8 cellular contexts compared by ENCODE assay signal in genomic region chr7:99500637-99501009, GRCh38. TPM values are rescaled to one million over a fixed set of nuclear protein-coding genes. Genes with fewer than 3 reads are reported as not detected.
DNase-seq lines count a peak whose midpoint lies in the region; ATAC-seq and TF ChIP-seq lines count a peak whose summit lies in the region.

No MANE protein-coding gene starts in this region.

- H3K4me1 ChIP-seq in naive thymus-derived CD4-positive, alpha-beta T cell (ENCODE audit: control insufficient read depth in 2 of 2, insufficient read depth in 2 of 2, low read length in 2 of 2), result peaks cover 24 to 31% of the 10 kb centered on the region in 2 donors

- POLR2A ChIA-PET in AG04449 (lab: Yijun Ruan, JAX), result interaction anchor here (0.7 to 1.9 kb wide), 5 partner anchors 10 to 428 kb away, joined by 3 to 5 read pairs (median 4); partner anchors contain the start of genes CPSF4, PTCD1 and ZSCAN25
- POLR2A ChIA-PET in naive thymus-derived CD4-positive, alpha-beta T cell (lab: Charles Lee), result interaction anchor here (0.6 to 2.7 kb wide), 16 partner anchors 11 to 1250 kb away, joined by 3 to 33 read pairs (median 4); partner anchors contain the start of genes ATP5MF, BUD31, PDAP1 and ZNF655

- peak overlapping the region; percentile 96 for H3K4me3 Mint-ChIP-seq in dendritic cell treated with granulocyte-macrophage colony-stimulating factor and Interleukin-4, amounts not matched to agents 40 ng/mL and 50 ng/mL, for 4 days
- H3K4me3 Mint-ChIP-seq in naive thymus-derived CD4-positive, alpha-beta T cell, result peak overlapping the region; percentile 95 to 100 (median 98)

- no peak for ATAC-seq in naive thymus-derived CD4-positive, alpha-beta T cell
- ATAC-seq in GM21423 (IDR thresholded peaks at IDR 0.05; ENCODE audit: unreplicated experiment), result no peak

- H3K9me3 ChIP-seq in naive thymus-derived CD4-positive, alpha-beta T cell (ENCODE audit: control insufficient read depth in 2 of 3, low read length in 3 of 3), result no peaks in the 10 kb centered on the region

- peaks cover 54% of the 10 kb centered on the region for H3K36me3 Mint-ChIP-seq in dendritic cell treated with granulocyte-macrophage colony-stimulating factor and Interleukin-4, amounts not matched to agents 40 ng/mL and 50 ng/mL, for 4 days (ENCODE audit: low read depth)
- H3K36me3 Mint-ChIP-seq in naive thymus-derived CD4-positive, alpha-beta T cell, result peaks cover 6 to 37% (median 18%) of the 10 kb centered on the region in 5 donors

- intact Hi-C loops in dendritic cell treated with granulocyte-macrophage colony-stimulating factor and Interleukin-4, amounts not matched to agents 40 ng/mL and 50 ng/mL, for 4 days (cut with micrococcal nuclease), result loop anchor here (1.0 to 10.0 kb wide), 2 partner anchors 27 to 114 kb away; partner anchors contain the start of gene ZSCAN25
- intact Hi-C loops in naive thymus-derived CD4-positive, alpha-beta T cell (cut with micrococcal nuclease), result loop anchor here (1.0 to 10.0 kb wide), 14 partner anchors 28 to 623 kb away; partner anchors contain the start of genes BUD31 (in 2 of the 2), FAM200A (in 2 of the 2), PDAP1 (in 2 of the 2) and SMURF1 (in 2 of the 2)

- peak overlapping the region; percentile 93 for H3K4me3 ChIP-seq in AG04449 (ENCODE audit: low read depth, low read length)
- peak overlapping the region; percentile 94 for H3K4me3 ChIP-seq in LNCaP clone FGC (ENCODE audit: low read depth, low read length)
- H3K4me3 ChIP-seq in naive thymus-derived CD4-positive, alpha-beta T cell (ENCODE audit: low read length), result peak overlapping the region; percentile 99

- TF ChIP-seq CTCF in AG04449 (IDR thresholded peaks at IDR 0.05; ENCODE audit: insufficient read depth, low read length, missing control alignments), result no peak
- TF ChIP-seq CTCF in LNCaP clone FGC (IDR thresholded peaks at IDR 0.05; ENCODE audit: control insufficient read depth, extremely low read depth, insufficient read depth), result no peak

- peak overlapping the region; percentile 98 for H3K27ac ChIP-seq in naive thymus-derived CD4-positive, alpha-beta T cell (ENCODE audit: low read depth, low read length)

- peaks cover 16% of the 10 kb centered on the region for H3K4me1 Mint-ChIP-seq in dendritic cell treated with granulocyte-macrophage colony-stimulating factor and Interleukin-4, amounts not matched to agents 40 ng/mL and 50 ng/mL, for 4 days (ENCODE audit: low read depth)
- H3K4me1 Mint-ChIP-seq in naive thymus-derived CD4-positive, alpha-beta T cell, result peaks cover 16 to 46% (median 39%) of the 10 kb centered on the region in 7 donors

- H3K27me3 Mint-ChIP-seq in dendritic cell treated with granulocyte-macrophage colony-stimulating factor and Interleukin-4, amounts not matched to agents 40 ng/mL and 50 ng/mL, for 4 days, result no peaks in the 10 kb centered on the region
- H3K27me3 Mint-ChIP-seq in naive thymus-derived CD4-positive, alpha-beta T cell, result no peaks in the 10 kb centered on the region

- DNase-seq in AG04449 (ENCODE audit: low read depth, low spot score), result no peak
- no peak for DNase-seq in LNCaP clone FGC (ENCODE audit: low read depth)
- DNase-seq in naive thymus-derived CD4-positive, alpha-beta T cell, result no peak
- no peak for DNase-seq in NCI-H1105 treated with DMSO at 0.1 percent for 48 hours (lab: John Stamatoyannopoulos, UW)
- no peak for DNase-seq in NCI-H1694 (lab: John Stamatoyannopoulos, UW)
- no peak for DNase-seq in NK-92 treated with Interleukin-12 subunit alpha and Interleukin-12 subunit beta, amount 100 ng/mL, for 24 hours (lab: John Stamatoyannopoulos, UW)

- H3K9me3 Mint-ChIP-seq in dendritic cell treated with granulocyte-macrophage colony-stimulating factor and Interleukin-4, amounts not matched to agents 40 ng/mL and 50 ng/mL, for 4 days, result no peaks in the 10 kb centered on the region
- H3K9me3 Mint-ChIP-seq in naive thymus-derived CD4-positive, alpha-beta T cell, result peaks cover 0 to 7% (median 0%) of the 10 kb centered on the region in 11 donors

- H3K27ac Mint-ChIP-seq in dendritic cell treated with granulocyte-macrophage colony-stimulating factor and Interleukin-4, amounts not matched to agents 40 ng/mL and 50 ng/mL, for 4 days, result peak overlapping the region; percentile 95
- H3K27ac Mint-ChIP-seq in naive thymus-derived CD4-positive, alpha-beta T cell, result peak overlapping the region; percentile 95 to 100 (median 99)

- peaks cover 2 to 29% (median 8%) of the 10 kb centered on the region in 3 experiments for H3K36me3 ChIP-seq in naive thymus-derived CD4-positive, alpha-beta T cell (ENCODE audit: control insufficient read depth in 2 of 3, insufficient read depth in 3 of 3, low read length in 3 of 3)

- CTCF ChIA-PET in AG04449 (lab: Yijun Ruan, JAX), result interaction anchor here (1.8 kb wide), 1 partner anchor 27 kb away, joined by 5 read pairs; no protein-coding TSS in a partner anchor
- CTCF ChIA-PET in naive thymus-derived CD4-positive, alpha-beta T cell (lab: Charles Lee), result interaction anchor here (0.7 to 1.1 kb wide), 3 partner anchors 136 to 717 kb away, joined by 3 read pairs; partner anchors contain the start of gene LAMTOR4

- H3K27me3 ChIP-seq in naive thymus-derived CD4-positive, alpha-beta T cell (ENCODE audit: control insufficient read depth in 2 of 2, insufficient read depth in 2 of 2, low read length in 2 of 2), result no peaks in the 10 kb centered on the region

RNA-seq across cellular contexts. Expression of gene ZNF394, which starts 0.5 kb away (rescaled TPM):
- total RNA-seq in naive thymus-derived CD4-positive, alpha-beta T cell, result 100 to 1,000 TPM in 2 of 5 experiments, 10 to 100 TPM in 3; 55.2 to 199 (median 98.1) TPM
- 10 to 100 TPM; 68.2 to 93.3 TPM for polyA plus RNA-seq in naive thymus-derived CD4-positive, alpha-beta T cell

RNA-seq across cellular contexts. Expression of gene ZKSCAN5, which starts 3.8 kb away (rescaled TPM):
- 10 to 100 TPM in 1 of 5 experiments, 1 to 10 TPM in 4; 4.7 to 11.0 (median 8.3) TPM for total RNA-seq in naive thymus-derived CD4-positive, alpha-beta T cell
- 1 to 10 TPM; 4.1 to 8.1 TPM for polyA plus RNA-seq in naive thymus-derived CD4-positive, alpha-beta T cell

RNA-seq across cellular contexts. Expression of gene ZNF789, which starts 27.9 kb away (rescaled TPM):
- 10 to 100 TPM; 17.4 to 28.0 (median 27.3) TPM for total RNA-seq in naive thymus-derived CD4-positive, alpha-beta T cell
- polyA plus RNA-seq in naive thymus-derived CD4-positive, alpha-beta T cell, result 10 to 100 TPM in 1 of 2 donors, 1 to 10 TPM in 1; 9.5 to 10.6 TPM

RNA-seq across cellular contexts. Expression of gene ATP5MF, which starts 34.7 kb away (rescaled TPM):
- 100 to 1,000 TPM in 3 of 5 experiments, 10 to 100 TPM in 2; 77.8 to 349 (median 126) TPM for total RNA-seq in naive thymus-derived CD4-positive, alpha-beta T cell
- 100 to 1,000 TPM; 345 to 406 TPM for polyA plus RNA-seq in naive thymus-derived CD4-positive, alpha-beta T cell

RNA-seq across cellular contexts. Expression of gene FAM200A, which starts 51.3 kb away (rescaled TPM):
- total RNA-seq in naive thymus-derived CD4-positive, alpha-beta T cell, result 10 to 100 TPM in 2 of 5 experiments, 1 to 10 TPM in 3; 1.9 to 13.6 (median 5.0) TPM
- 1 to 10 TPM; 5.9 to 7.6 TPM for polyA plus RNA-seq in naive thymus-derived CD4-positive, alpha-beta T cell
